ENCODE assay signal across 9 cellular contexts in the genomic region with DNA sequence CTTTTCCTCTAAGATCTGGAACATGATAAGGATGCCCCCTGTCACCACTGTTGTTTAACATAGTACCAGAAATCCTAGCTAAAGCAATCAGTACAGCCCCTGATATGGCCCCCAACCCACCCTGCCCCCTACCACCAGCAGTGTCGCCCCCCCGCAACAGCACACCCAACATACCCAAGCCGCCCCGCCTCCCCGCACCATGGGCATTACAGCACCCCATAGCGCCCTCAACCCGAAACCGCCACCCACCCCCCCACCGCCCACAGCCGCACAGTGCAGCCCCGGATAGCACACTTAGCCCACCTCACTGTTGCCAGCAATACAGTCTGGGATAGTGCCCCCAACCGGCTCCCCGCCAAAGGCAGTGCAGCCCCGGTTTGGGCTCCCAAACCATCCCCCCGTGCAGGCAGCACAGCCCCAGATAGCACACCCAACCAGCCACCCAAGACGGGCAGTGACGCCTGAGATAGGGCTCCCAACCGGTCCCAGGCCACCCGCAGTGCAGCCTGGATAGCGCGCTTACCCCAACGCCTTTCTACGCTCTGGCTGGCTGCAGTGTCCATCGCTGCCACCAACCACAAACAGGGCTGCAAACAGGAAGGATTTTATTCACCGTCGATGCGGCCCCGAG. TPM values are rescaled to one million over a fixed set of nuclear protein-coding genes. Genes with fewer than 3 reads are reported as not detected.
A peak's percentile ranks its signal among the peaks of the same experiment; 100 is the strongest.
DNase-seq lines count a peak whose midpoint lies in the region; ATAC-seq and TF ChIP-seq lines count a peak whose summit lies in the region.
"Not testable (repeated sequence)": the region's sequence is repeated elsewhere in the genome, so short reads cannot be mapped to it uniquely, and the experiment has no call there.
"Had no signal": no experiment of that assay in that cellular context is flagged by ENCODE, and none has a peak within 500 bp of the region (broad histone marks: within the 10 kb centered on the region; RNA-seq: fewer than 3 reads in every experiment).

No MANE protein-coding gene starts in this region.

- WGBS in mesodermal cell (ENCODE audit: insufficient coverage in 2 of 2), 2 experiments = 0% methylated on average over 7 to 11 of the region's 28 CpGs

- not testable (repeated sequence) for TF ChIP-seq CTCF in GM12865 (IDR thresholded peaks at IDR 0.05; ENCODE audit: insufficient read depth, low read depth, low read length, missing control alignments); cardiac fibroblast (IDR thresholded peaks at IDR 0.05; ENCODE audit: low read depth, low read length); cardiac muscle cell (IDR thresholded peaks at IDR 0.05; ENCODE audit: low read depth, low read length)

- H3K27ac ChIP-seq in cardiac muscle cell = peak overlapping the region; percentile 57
- peak overlapping the region; percentile 29 for H3K27ac ChIP-seq in mesodermal cell (ENCODE audit: low read depth, low read length, severe bottlenecking)
- not testable (repeated sequence) for H3K27ac ChIP-seq in skeletal muscle tissue (ENCODE audit: low read depth, low read length)

- peak; percentile 1 for DNase-seq in AG08395 (ENCODE audit: low spot score)
- DNase-seq in GM12865 (ENCODE audit: low read depth) = peak; percentile 27
- peak; percentile 27 for DNase-seq in NCI-H748 (lab: John Stamatoyannopoulos, UW; ENCODE audit: unreplicated experiment)
- DNase-seq in activated CD4-positive, alpha-beta T cell treated with anti-CD3 and anti-CD28 coated beads for 36 hours = peak; percentile 47
- peak in 1 of 2 donors; percentile 11 for DNase-seq in cardiac fibroblast (ENCODE audit: low read depth in 2 of 2)
- DNase-seq in cardiac muscle cell (ENCODE audit: low read depth in 1 of 2, low spot score in 1 of 2) = peak; percentile 27 to 47

- H3K9ac ChIP-seq in skeletal muscle tissue (ENCODE audit: low read depth in 1 of 3, low read length in 3 of 3) = peak overlapping the region in 2 of 3 donors; percentile 59 to 85

- not testable (repeated sequence) for H3K27me3 ChIP-seq in cardiac muscle cell; skeletal muscle tissue (ENCODE audit: control insufficient read depth in 3 of 3, insufficient read depth in 3 of 3, low read length in 3 of 3)

- intact Hi-C loops in activated CD4-positive, alpha-beta T cell treated with anti-CD3 and anti-CD28 coated beads for 36 hours (cut with DNase I, micrococcal nuclease) = not testable (repeated sequence)

- not testable (repeated sequence) for ATAC-seq in activated CD4-positive, alpha-beta T cell treated with anti-CD3 and anti-CD28 coated beads for 36 hours

- CTCF ChIA-PET in activated CD4-positive, alpha-beta T cell treated with anti-CD3 and anti-CD28 coated beads for 36 hours (lab: Charles Lee) = not testable (repeated sequence)

- peaks cover 10% of the 10 kb centered on the region for H3K36me3 Mint-ChIP-seq in activated CD4-positive, alpha-beta T cell treated with anti-CD3 and anti-CD28 coated beads for 36 hours (ENCODE audit: low read depth)

- not testable (repeated sequence) for H3K27me3 Mint-ChIP-seq in activated CD4-positive, alpha-beta T cell treated with anti-CD3 and anti-CD28 coated beads for 36 hours

- not testable (repeated sequence) for H3K36me3 ChIP-seq in cardiac muscle cell; mesodermal cell (ENCODE audit: control insufficient read depth, insufficient read depth, low read length); skeletal muscle tissue (ENCODE audit: control insufficient read depth in 3 of 3, insufficient read depth in 3 of 3, low read length in 3 of 3)

- not testable (repeated sequence) for H3K9me3 Mint-ChIP-seq in activated CD4-positive, alpha-beta T cell treated with anti-CD3 and anti-CD28 coated beads for 36 hours (ENCODE audit: low read depth)

- peak overlapping the region; percentile 31 for H3K27ac Mint-ChIP-seq in activated CD4-positive, alpha-beta T cell treated with anti-CD3 and anti-CD28 coated beads for 36 hours

- not testable (repeated sequence) for H3K9me3 ChIP-seq in cardiac muscle cell (ENCODE audit: low read depth); mesodermal cell (ENCODE audit: control insufficient read depth, low read length); skeletal muscle tissue (ENCODE audit: control insufficient read depth in 3 of 3, low read length in 3 of 3)

- H3K4me3 ChIP-seq in GM12865 (ENCODE audit: low read depth, low read length) (peak overlapping the region; percentile 71), cardiac fibroblast (replicated peaks in 1 of 2; ENCODE audit: low read depth in 2 of 2, low read length in 2 of 2) (peak overlapping the region; percentile 66 to 73), cardiac muscle cell (peak overlapping the region; percentile 80), mesodermal cell (ENCODE audit: extremely low read depth, insufficient read depth, low read length, poor library complexity, severe bottlenecking) (peak overlapping the region; percentile 58), skeletal muscle tissue (ENCODE audit: low read length in 3 of 3) (peak overlapping the region; percentile 71 to 81 (median 78))

- peaks cover 30% of the 10 kb centered on the region for H3K4me1 Mint-ChIP-seq in activated CD4-positive, alpha-beta T cell treated with anti-CD3 and anti-CD28 coated beads for 36 hours

- POLR2A ChIA-PET in activated CD4-positive, alpha-beta T cell treated with anti-CD3 and anti-CD28 coated beads for 36 hours (lab: Charles Lee) = interaction anchor here (0.6 kb wide), 1 partner anchor 22 kb away, joined by 3 read pairs; no protein-coding TSS in a partner anchor

- H3K4me3 Mint-ChIP-seq in activated CD4-positive, alpha-beta T cell treated with anti-CD3 and anti-CD28 coated beads for 36 hours = peak overlapping the region; percentile 77

- not testable (repeated sequence) for H3K4me1 ChIP-seq in cardiac muscle cell (ENCODE audit: low read depth); mesodermal cell (ENCODE audit: control insufficient read depth, insufficient read depth, low read length, poor library complexity, severe bottlenecking); skeletal muscle tissue (ENCODE audit: control insufficient read depth in 3 of 3, insufficient read depth in 3 of 3, low read length in 3 of 3)

RNA-seq across cellular contexts. Expression of a gene that starts 52.7 kb away (rescaled TPM):
- total RNA-seq in activated CD4-positive, alpha-beta T cell treated with anti-CD3 and anti-CD28 coated beads for 36 hours = not detected
- total RNA-seq in cardiac muscle cell (not detected in 2 replicates), skeletal muscle tissue (not detected)
- not detected in 2 replicates for polyA plus RNA-seq in cardiac muscle cell
- not detected for polyA plus RNA-seq in mesodermal cell (2013, experiment 1 of 2)
- not detected for polyA plus RNA-seq in mesodermal cell (2013, experiment 2 of 2)
- total RNA-seq: NCI-H460 had no signal
